Comparison of ENCODE assay signal across 1 cellular context in the genomic region with DNA sequence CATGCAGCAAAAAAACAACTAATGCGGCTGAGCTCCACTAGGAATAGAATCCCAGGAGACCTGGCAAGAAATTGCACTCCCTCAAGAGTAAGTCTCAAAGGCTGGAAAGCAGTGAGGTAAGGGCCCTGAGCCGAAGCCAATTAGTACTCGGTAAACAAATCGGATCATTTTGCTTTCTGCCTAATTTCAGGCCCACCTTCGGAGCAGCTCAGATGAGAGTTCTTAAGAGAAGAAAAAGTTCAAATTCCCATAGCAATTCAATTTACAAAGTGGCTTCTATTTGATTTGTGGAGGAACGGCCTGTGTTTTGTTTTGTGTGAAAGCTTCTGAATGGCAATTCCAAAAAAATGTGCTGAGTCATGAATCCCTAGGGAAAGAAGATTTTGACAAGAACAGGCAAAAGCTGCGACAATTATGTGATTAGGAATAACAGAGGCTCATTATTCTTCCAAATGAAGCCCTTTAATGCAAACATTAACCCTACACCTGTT.
A peak's percentile ranks its signal among the peaks of the same experiment; 100 is the strongest.
TF ChIP-seq lines count a peak whose summit lies in the region.

No MANE protein-coding gene starts in this region.

TF ChIP-seq in H1, 55 proteins besides CTCF, POLR2A, EP300 and RAD21:
- TF ChIP-seq, protein P1, sequence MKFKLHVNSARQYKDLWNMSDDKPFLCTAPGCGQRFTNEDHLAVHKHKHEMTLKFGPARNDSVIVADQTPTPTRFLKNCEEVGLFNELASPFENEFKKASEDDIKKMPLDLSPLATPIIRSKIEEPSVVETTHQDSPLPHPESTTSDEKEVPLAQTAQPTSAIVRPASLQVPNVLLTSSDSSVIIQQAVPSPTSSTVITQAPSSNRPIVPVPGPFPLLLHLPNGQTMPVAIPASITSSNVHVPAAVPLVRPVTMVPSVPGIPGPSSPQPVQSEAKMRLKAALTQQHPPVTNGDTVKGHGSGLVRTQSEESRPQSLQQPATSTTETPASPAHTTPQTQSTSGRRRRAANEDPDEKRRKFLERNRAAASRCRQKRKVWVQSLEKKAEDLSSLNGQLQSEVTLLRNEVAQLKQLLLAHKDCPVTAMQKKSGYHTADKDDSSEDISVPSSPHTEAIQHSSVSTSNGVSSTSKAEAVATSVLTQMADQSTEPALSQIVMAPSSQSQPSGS (IDR thresholded peaks at IDR 0.05; ENCODE audit: low read length), result no peak
- peak; percentile 96 for TF ChIP-seq MAFK (IDR thresholded peaks at IDR 0.05; ENCODE audit: low read depth, low read length)
- peak; percentile 98 for TF ChIP-seq BACH1 (IDR thresholded peaks at IDR 0.05; ENCODE audit: low read length)
